16 cellular contexts compared by ENCODE assay signal in the genomic region with DNA sequence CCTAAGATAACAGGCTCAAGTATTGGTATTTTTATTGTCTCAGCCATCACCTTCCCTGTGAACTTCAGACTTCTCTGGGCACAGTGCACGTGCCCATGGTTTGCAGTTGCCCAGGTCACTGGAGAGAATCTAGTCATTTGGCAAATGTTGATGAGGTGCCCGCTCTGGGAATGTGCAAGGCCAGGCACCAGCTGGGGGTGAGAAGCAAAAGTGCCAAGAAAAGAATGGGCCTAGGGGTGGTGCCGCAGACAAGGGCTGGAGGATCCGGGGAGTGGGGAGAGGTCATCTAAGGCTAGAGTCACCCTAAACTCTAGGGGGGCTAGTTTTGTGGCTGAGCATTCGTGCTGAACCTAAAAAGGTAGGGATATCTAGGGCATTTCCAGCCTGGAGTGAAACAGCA. TPM values are rescaled to one million over a fixed set of nuclear protein-coding genes. Genes with fewer than 3 reads are reported as not detected.
"Had no signal": no experiment of that assay in that cellular context is flagged by ENCODE, and none has a peak within 500 bp of the region (broad histone marks: within the 10 kb centered on the region; RNA-seq: fewer than 3 reads in every experiment).

No MANE protein-coding gene starts in this region.

- ATAC-seq: gastrocnemius medialis; left lung; naive thymus-derived CD4-positive, alpha-beta T cell had no signal

- H3K9me3 ChIP-seq: ascending aorta, gastrocnemius medialis, heart right ventricle, left lung, mucosa of descending colon, tibial artery had no signal

- H3K4me1 ChIP-seq: ascending aorta, gastrocnemius medialis, left lung, tibial artery had no signal

- H3K27ac Mint-ChIP-seq: activated naive CD4-positive, alpha-beta T cell treated with anti-CD3 and anti-CD28 coated beads, Interleukin-2, amount 10 ng/mL, durations not matched to agents 7 days and 5 days had no signal

- H3K9me3 Mint-ChIP-seq: activated naive CD4-positive, alpha-beta T cell treated with anti-CD3 and anti-CD28 coated beads, Interleukin-2, amount 10 ng/mL, durations not matched to agents 7 days and 5 days; naive thymus-derived CD4-positive, alpha-beta T cell had no signal

- H3K27me3 ChIP-seq: ascending aorta, gastrocnemius medialis, heart right ventricle, left lung, tibial artery had no signal

- H3K27ac ChIP-seq: ascending aorta, gastrocnemius medialis, left lung, tibial artery had no signal

- H3K4me1 Mint-ChIP-seq: activated naive CD4-positive, alpha-beta T cell treated with anti-CD3 and anti-CD28 coated beads, Interleukin-2, amount 10 ng/mL, durations not matched to agents 7 days and 5 days; naive thymus-derived CD4-positive, alpha-beta T cell had no signal

- H3K27me3 Mint-ChIP-seq: activated naive CD4-positive, alpha-beta T cell treated with anti-CD3 and anti-CD28 coated beads, Interleukin-2, amount 10 ng/mL, durations not matched to agents 7 days and 5 days; naive thymus-derived CD4-positive, alpha-beta T cell had no signal

- DNase-seq: activated naive CD4-positive, alpha-beta T cell treated with anti-CD3 and anti-CD28 coated beads, Interleukin-2, amount 10 ng/mL, durations not matched to agents 7 days and 5 days; activated T-cell treated with anti-CD3 and anti-CD28 coated beads for 4 hours; gastrocnemius medialis; left lung; mammary epithelial cell; naive thymus-derived CD4-positive, alpha-beta T cell; retina; stimulated activated CD4-positive, alpha-beta T cell treated with anti-CD3 and anti-CD28 coated beads, Interleukin-2, amount 100 ng/mL, for 48 hours; stimulated activated naive CD4-positive, alpha-beta T cell; T-helper 2 cell had no signal

- H3K4me3 ChIP-seq: ascending aorta, gastrocnemius medialis, heart right ventricle, left lung, mucosa of descending colon, tibial artery had no signal

- H3K4me3 Mint-ChIP-seq: activated naive CD4-positive, alpha-beta T cell treated with anti-CD3 and anti-CD28 coated beads, Interleukin-2, amount 10 ng/mL, durations not matched to agents 7 days and 5 days; naive thymus-derived CD4-positive, alpha-beta T cell had no signal

- H3K36me3 ChIP-seq: gastrocnemius medialis had no signal

RNA-seq across cellular contexts. Expression of a gene that starts 57.0 kb away (rescaled TPM):
- total RNA-seq: activated CD8-positive, alpha-beta memory T cell treated with anti-CD3 and anti-CD28 coated beads for 36 hours; dermis microvascular lymphatic vessel endothelial cell had no signal
